1 cellular context compared by ENCODE assay signal in genomic region chr1:16895602-16896315, GRCh38.
TF ChIP-seq lines count a peak whose summit lies in the region.
"Not testable (repeated sequence)": the region's sequence is repeated elsewhere in the genome, so short reads cannot be mapped to it uniquely, and the experiment has no call there.

RNU1-2 (plus strand) TSS chr1:16895980.

TF ChIP-seq in K562, 482 proteins besides CTCF, POLR2A, EP300 and RAD21 (continued from another document and continues in another):
- peak; percentile 48 for TF ChIP-seq GMEB1 (CRISPR knock-in tag; IDR thresholded peaks at IDR 0.05)
- TF ChIP-seq ELF4 (CRISPR knock-in tag; IDR thresholded peaks at IDR 0.05) = peak; percentile 99
- peak; percentile 62 for TF ChIP-seq RFX1 (IDR thresholded peaks at IDR 0.05)
- peak in 1 of 2 experiments; percentile 90; a peak in 2 of 4 replicates for TF ChIP-seq NONO (IDR thresholded peaks at IDR 0.05; ENCODE audit: low read depth in 2 of 2, low read length in 1 of 2)
- peak; percentile 89; the same call in 1 of the 2 replicates for TF ChIP-seq RUNX1 (IDR thresholded peaks at IDR 0.05; ENCODE audit: low read depth)
- TF ChIP-seq ZNF583 (CRISPR knock-in tag; IDR thresholded peaks at IDR 0.05) = peak; percentile 47; the same call in 1 of the 2 replicates
- TF ChIP-seq ZNF77 (CRISPR knock-in tag; IDR thresholded peaks at IDR 0.05) = 0 out of 2 replicates have a peak, but pooled peaks have one; percentile 80
- TF ChIP-seq, protein P1, sequence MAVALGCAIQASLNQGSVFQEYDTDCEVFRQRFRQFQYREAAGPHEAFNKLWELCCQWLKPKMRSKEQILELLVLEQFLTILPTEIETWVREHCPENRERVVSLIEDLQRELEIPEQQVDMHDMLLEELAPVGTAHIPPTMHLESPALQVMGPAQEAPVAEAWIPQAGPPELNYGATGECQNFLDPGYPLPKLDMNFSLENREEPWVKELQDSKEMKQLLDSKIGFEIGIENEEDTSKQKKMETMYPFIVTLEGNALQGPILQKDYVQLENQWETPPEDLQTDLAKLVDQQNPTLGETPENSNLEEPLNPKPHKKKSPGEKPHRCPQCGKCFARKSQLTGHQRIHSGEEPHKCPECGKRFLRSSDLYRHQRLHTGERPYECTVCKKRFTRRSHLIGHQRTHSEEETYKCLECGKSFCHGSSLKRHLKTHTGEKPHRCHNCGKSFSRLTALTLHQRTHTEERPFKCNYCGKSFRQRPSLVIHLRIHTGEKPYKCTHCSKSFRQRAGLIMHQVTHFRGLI (CRISPR knock-in tag; IDR thresholded peaks at IDR 0.05) = 0 out of 2 replicates have a peak, but pooled peaks have one; percentile 30
- TF ChIP-seq FOXK2 (conservative IDR thresholded peaks at IDR 0.05 in 1 of 2, IDR thresholded peaks at IDR 0.05 in 1 of 2; ENCODE audit: low read depth in 2 of 2) = peak in 1 of 2 experiments; percentile 66; a peak in 1 of 4 replicates
- TF ChIP-seq POLR2G (IDR thresholded peaks at IDR 0.05; ENCODE audit: low read depth, low read length) = peak; percentile 86
- peak; percentile 74 for TF ChIP-seq ELF1 (tag; IDR thresholded peaks at IDR 0.05)
- TF ChIP-seq NUFIP1 (IDR thresholded peaks at IDR 0.05; ENCODE audit: partially characterized antibody) = peak; percentile 82
- TF ChIP-seq HDAC3 (IDR thresholded peaks at IDR 0.05; ENCODE audit: borderline replicate concordance, partially characterized antibody) = peak; percentile 68
- TF ChIP-seq, protein P2, sequence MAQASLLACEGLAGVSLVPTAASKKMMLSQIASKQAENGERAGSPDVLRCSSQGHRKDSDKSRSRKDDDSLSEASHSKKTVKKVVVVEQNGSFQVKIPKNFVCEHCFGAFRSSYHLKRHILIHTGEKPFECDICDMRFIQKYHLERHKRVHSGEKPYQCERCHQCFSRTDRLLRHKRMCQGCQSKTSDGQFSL (CRISPR knock-in tag; IDR thresholded peaks at IDR 0.05) = 0 out of 2 replicates have a peak, but pooled peaks have one; percentile 50
- TF ChIP-seq, protein P2 (tag; IDR thresholded peaks at IDR 0.05) = 0 out of 4 replicates have a peak, but pooled peaks of 1 of the 2 experiments have one; percentile 22
- TF ChIP-seq RBFOX2 (IDR thresholded peaks at IDR 0.05; ENCODE audit: low read depth, low read length) = peak; percentile 90
- TF ChIP-seq CREM (IDR thresholded peaks at IDR 0.05; ENCODE audit: low read depth) = peak; percentile 95
- TF ChIP-seq RNF2 (IDR thresholded peaks at IDR 0.05) = peak; percentile 99
- TF ChIP-seq ZNF717 (CRISPR knock-in tag; IDR thresholded peaks at IDR 0.05) = peak; percentile 93
- TF ChIP-seq, protein P3, sequence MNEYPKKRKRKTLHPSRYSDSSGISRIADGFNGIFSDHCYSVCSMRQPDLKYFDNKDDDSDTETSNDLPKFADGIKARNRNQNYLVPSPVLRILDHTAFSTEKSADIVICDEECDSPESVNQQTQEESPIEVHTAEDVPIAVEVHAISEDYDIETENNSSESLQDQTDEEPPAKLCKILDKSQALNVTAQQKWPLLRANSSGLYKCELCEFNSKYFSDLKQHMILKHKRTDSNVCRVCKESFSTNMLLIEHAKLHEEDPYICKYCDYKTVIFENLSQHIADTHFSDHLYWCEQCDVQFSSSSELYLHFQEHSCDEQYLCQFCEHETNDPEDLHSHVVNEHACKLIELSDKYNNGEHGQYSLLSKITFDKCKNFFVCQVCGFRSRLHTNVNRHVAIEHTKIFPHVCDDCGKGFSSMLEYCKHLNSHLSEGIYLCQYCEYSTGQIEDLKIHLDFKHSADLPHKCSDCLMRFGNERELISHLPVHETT (CRISPR knock-in tag; conservative IDR thresholded peaks at IDR 0.05 in 1 of 2, IDR thresholded peaks at IDR 0.05 in 1 of 2) = 0 out of 4 replicates have a peak, but pooled peaks of 1 of the 2 experiments have one; percentile 54
- peak; percentile 76 for TF ChIP-seq LEF1 (IDR thresholded peaks at IDR 0.05)
- TF ChIP-seq NFYB (IDR thresholded peaks at IDR 0.05; ENCODE audit: extremely low read depth, insufficient read length) = peak; percentile 76
- TF ChIP-seq ZNF134 (CRISPR knock-in tag; conservative IDR thresholded peaks at IDR 0.05) = 0 out of 2 replicates have a peak, but pooled peaks have one; percentile 13
- TF ChIP-seq E2F3 (CRISPR knock-in tag; IDR thresholded peaks at IDR 0.05) = peak; percentile 15; the same call in 1 of the 2 replicates
- peak; percentile 62; the same call in 1 of the 2 replicates for TF ChIP-seq ZNF75A (CRISPR knock-in tag; IDR thresholded peaks at IDR 0.05)
- peak in 1 of 2 experiments; percentile 95; a peak in 3 of 4 replicates for TF ChIP-seq SIN3A (IDR thresholded peaks at IDR 0.05; ENCODE audit: borderline replicate concordance in 2 of 2, control insufficient read depth in 1 of 2, low read depth in 2 of 2, low read length in 2 of 2)
- peak in 1 of 2 experiments; percentile 99; a peak in 2 of 4 replicates for TF ChIP-seq CSDE1 (IDR thresholded peaks at IDR 0.05)
- peak; percentile 47 for TF ChIP-seq MEIS2 (IDR thresholded peaks at IDR 0.05; ENCODE audit: partially characterized antibody)
- TF ChIP-seq HNRNPL (IDR thresholded peaks at IDR 0.05; ENCODE audit: low read depth, low read length) = peak; percentile 50; the same call in 1 of the 2 replicates
- peak; percentile 89 for TF ChIP-seq E2F1 (CRISPR knock-in tag; IDR thresholded peaks at IDR 0.05)
- TF ChIP-seq ZC3H8 (IDR thresholded peaks at IDR 0.05) = peak; percentile 100
- peak; percentile 100 for TF ChIP-seq SUPT5H (IDR thresholded peaks at IDR 0.05)
- TF ChIP-seq, protein P4, sequence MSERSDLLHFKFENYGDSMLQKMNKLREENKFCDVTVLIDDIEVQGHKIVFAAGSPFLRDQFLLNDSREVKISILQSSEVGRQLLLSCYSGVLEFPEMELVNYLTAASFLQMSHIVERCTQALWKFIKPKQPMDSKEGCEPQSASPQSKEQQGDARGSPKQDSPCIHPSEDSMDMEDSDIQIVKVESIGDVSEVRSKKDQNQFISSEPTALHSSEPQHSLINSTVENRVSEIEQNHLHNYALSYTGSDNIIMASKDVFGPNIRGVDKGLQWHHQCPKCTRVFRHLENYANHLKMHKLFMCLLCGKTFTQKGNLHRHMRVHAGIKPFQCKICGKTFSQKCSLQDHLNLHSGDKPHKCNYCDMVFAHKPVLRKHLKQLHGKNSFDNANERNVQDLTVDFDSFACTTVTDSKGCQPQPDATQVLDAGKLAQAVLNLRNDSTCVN (CRISPR knock-in tag; IDR thresholded peaks at IDR 0.05) = peak; percentile 99
- TF ChIP-seq ZNF707 (CRISPR knock-in tag; conservative IDR thresholded peaks at IDR 0.05) = 0 out of 2 replicates have a peak, but pooled peaks have one; percentile 7
- peak; percentile 18; the same call in 1 of the 2 replicates for TF ChIP-seq TAL1 (IDR thresholded peaks at IDR 0.05)
- TF ChIP-seq DEAF1 (CRISPR knock-in tag; IDR thresholded peaks at IDR 0.05) = peak; percentile 55
- peak; percentile 84; the same call in 1 of the 2 replicates for TF ChIP-seq ELK3 (CRISPR knock-in tag; IDR thresholded peaks at IDR 0.05)
- TF ChIP-seq GATAD2A (IDR thresholded peaks at IDR 0.05) = 0 out of 2 replicates have a peak, but pooled peaks have one; percentile 17
- TF ChIP-seq, protein P5, sequence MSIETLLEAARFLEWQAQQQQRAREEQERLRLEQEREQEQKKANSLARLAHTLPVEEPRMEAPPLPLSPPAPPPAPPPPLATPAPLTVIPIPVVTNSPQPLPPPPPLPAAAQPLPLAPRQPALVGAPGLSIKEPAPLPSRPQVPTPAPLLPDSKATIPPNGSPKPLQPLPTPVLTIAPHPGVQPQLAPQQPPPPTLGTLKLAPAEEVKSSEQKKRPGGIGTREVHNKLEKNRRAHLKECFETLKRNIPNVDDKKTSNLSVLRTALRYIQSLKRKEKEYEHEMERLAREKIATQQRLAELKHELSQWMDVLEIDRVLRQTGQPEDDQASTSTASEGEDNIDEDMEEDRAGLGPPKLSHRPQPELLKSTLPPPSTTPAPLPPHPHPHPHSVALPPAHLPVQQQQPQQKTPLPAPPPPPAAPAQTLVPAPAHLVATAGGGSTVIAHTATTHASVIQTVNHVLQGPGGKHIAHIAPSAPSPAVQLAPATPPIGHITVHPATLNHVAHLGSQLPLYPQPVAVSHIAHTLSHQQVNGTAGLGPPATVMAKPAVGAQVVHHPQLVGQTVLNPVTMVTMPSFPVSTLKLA (conservative IDR thresholded peaks at IDR 0.05) = peak in 1 of 2 experiments; percentile 61; a peak in 2 of 4 replicates
- 0 out of 2 replicates have a peak, but pooled peaks have one; percentile 16 for TF ChIP-seq CREB3L1 (IDR thresholded peaks at IDR 0.05; ENCODE audit: borderline replicate concordance, low read depth)
- peak in 1 of 2 experiments; percentile 45; a peak in 1 of 3 replicates for TF ChIP-seq CBX3 (IDR thresholded peaks at IDR 0.05; ENCODE audit: borderline replicate concordance in 1 of 2, low read length in 2 of 2)
- peak; percentile 74; the same call in 1 of the 2 replicates for TF ChIP-seq SPI1 (IDR thresholded peaks at IDR 0.05; ENCODE audit: borderline replicate concordance, low read depth, low read length)
- peak; percentile 98 for TF ChIP-seq ZBED1 (IDR thresholded peaks at IDR 0.05)
- peak; percentile 74 to 83; a peak in 2 of 4 replicates for TF ChIP-seq TBL1XR1 (IDR thresholded peaks at IDR 0.05; ENCODE audit: low read length in 2 of 2)
- TF ChIP-seq, protein P6, sequence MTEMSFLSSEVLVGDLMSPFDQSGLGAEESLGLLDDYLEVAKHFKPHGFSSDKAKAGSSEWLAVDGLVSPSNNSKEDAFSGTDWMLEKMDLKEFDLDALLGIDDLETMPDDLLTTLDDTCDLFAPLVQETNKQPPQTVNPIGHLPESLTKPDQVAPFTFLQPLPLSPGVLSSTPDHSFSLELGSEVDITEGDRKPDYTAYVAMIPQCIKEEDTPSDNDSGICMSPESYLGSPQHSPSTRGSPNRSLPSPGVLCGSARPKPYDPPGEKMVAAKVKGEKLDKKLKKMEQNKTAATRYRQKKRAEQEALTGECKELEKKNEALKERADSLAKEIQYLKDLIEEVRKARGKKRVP (CRISPR knock-in tag; IDR thresholded peaks at IDR 0.05) = peak; percentile 91
- TF ChIP-seq ID3 (CRISPR knock-in tag; IDR thresholded peaks at IDR 0.05) = not testable (repeated sequence)
- 0 out of 2 replicates have a peak, but pooled peaks have one; percentile 45 for TF ChIP-seq ID3 (tag; IDR thresholded peaks at IDR 0.05)
- TF ChIP-seq SRF (CRISPR knock-in tag; IDR thresholded peaks at IDR 0.05) = peak in 1 of 2 experiments; percentile 84; a peak in 1 of 4 replicates
